ENCODE assay signal across 25 cellular contexts in the genomic region with DNA sequence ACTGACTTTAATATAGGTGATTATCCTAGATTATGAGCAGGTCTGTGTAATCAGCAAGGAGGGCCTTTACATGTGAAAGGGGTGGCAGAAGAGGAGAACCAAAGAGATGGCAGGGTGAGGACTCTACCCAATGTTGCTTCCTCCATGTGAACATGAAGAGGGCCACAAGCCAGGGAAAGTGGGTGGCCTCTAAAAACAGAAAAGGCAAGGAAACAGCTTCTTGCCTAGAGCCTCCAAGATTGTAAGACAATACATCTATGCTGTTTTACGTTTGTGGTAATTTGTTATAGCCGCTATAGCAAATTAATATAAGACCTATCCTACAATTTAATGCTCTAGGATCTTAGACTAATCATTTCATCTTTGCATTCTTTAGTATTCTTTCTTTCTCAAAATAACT.
"Had no signal": no experiment of that assay in that cellular context is flagged by ENCODE, and none has a peak within 500 bp of the region (broad histone marks: within the 10 kb centered on the region; RNA-seq: fewer than 3 reads in every experiment).

No MANE protein-coding gene starts in this region.

- H3K36me3 ChIP-seq: neutrophil had no signal

- H3K9me3 ChIP-seq: neutrophil, pancreas, sigmoid colon had no signal

- H3K27ac Mint-ChIP-seq: activated naive CD8-positive, alpha-beta T cell treated with anti-CD3 and anti-CD28 coated beads, Interleukin-2, amount 10 ng/mL, durations not matched to agents 7 days and 5 days; activated T-helper 2 cell treated with anti-CD3 and anti-CD28 coated beads, Interferon-gamma antibody, Interleukin-2, Interleukin-4, amounts not matched to agents 10 μg/mL and 5 μg/mL and 100 μg/mL, durations not matched to agents 14 hours and 24 hours and 36 hours; natural killer cell; stimulated activated memory B cell treated with anti-CD40 and anti-IgM and Interleukin-4, amounts not matched to agents 10 μg/mL and 1 μg/mL and 100 μg/mL, for 72 hours; T-helper 17 cell; type B pancreatic cell had no signal

- ATAC-seq: activated T-cell treated with anti-CD3 and anti-CD28 coated beads, Interleukin-2, amount 50 U/mL, for 4 hours; natural killer cell; pancreas; stimulated activated memory B cell treated with anti-CD40 and anti-IgM and Interleukin-4, amounts not matched to agents 10 μg/mL and 1 μg/mL and 100 μg/mL, for 72 hours; T-helper 17 cell had no signal

- DNase-seq: activated CD4-positive, alpha-beta T cell treated with anti-CD3 and anti-CD28 coated beads for 4 hours; activated CD4-positive, alpha-beta T cell treated with anti-CD3 and anti-CD28 coated beads, Interleukin-2, amount 50 U/mL, for 48 hours; activated CD4-positive, CD25-positive, alpha-beta regulatory T cell; activated CD8-positive, alpha-beta memory T cell treated with anti-CD3 and anti-CD28 coated beads, Interleukin-2, amount 50 U/mL, for 48 hours; activated naive CD4-positive, alpha-beta T cell; activated naive CD8-positive, alpha-beta T cell treated with anti-CD3 and anti-CD28 coated beads, Interleukin-2, amount 10 ng/mL, durations not matched to agents 7 days and 5 days; activated T-cell treated with anti-CD3 and anti-CD28 coated beads, Interleukin-2, amount 50 U/mL, for 4 hours; amniotic stem cell; cerebellar nuclear complex; kidney; midbrain; natural killer cell; pancreas; sigmoid colon; stimulated activated CD4-positive, alpha-beta T cell treated with anti-CD3 and anti-CD28 coated beads, Interleukin-15, amount 100 ng/mL, for 24 hours; SW 1271; T-helper 17 cell had no signal

- H3K27me3 ChIP-seq: neutrophil, pancreas, sigmoid colon had no signal

- H3K4me3 Mint-ChIP-seq: activated naive CD8-positive, alpha-beta T cell treated with anti-CD3 and anti-CD28 coated beads, Interleukin-2, amount 10 ng/mL, durations not matched to agents 7 days and 5 days; activated T-cell treated with anti-CD3 and anti-CD28 coated beads, Interleukin-2, amount 50 U/mL, for 4 hours; natural killer cell; stimulated activated memory B cell treated with anti-CD40 and anti-IgM and Interleukin-4, amounts not matched to agents 10 μg/mL and 1 μg/mL and 100 μg/mL, for 72 hours; T-helper 17 cell; type B pancreatic cell had no signal

- H3K9me3 Mint-ChIP-seq: activated naive CD8-positive, alpha-beta T cell treated with anti-CD3 and anti-CD28 coated beads, Interleukin-2, amount 10 ng/mL, durations not matched to agents 7 days and 5 days; activated T-helper 2 cell treated with anti-CD3 and anti-CD28 coated beads, Interferon-gamma antibody, Interleukin-2, Interleukin-4, amounts not matched to agents 10 μg/mL and 5 μg/mL and 100 μg/mL, durations not matched to agents 14 hours and 24 hours and 36 hours; natural killer cell; stimulated activated memory B cell treated with anti-CD40 and anti-IgM and Interleukin-4, amounts not matched to agents 10 μg/mL and 1 μg/mL and 100 μg/mL, for 72 hours had no signal

- H3K4me1 Mint-ChIP-seq: activated naive CD8-positive, alpha-beta T cell treated with anti-CD3 and anti-CD28 coated beads, Interleukin-2, amount 10 ng/mL, durations not matched to agents 7 days and 5 days; natural killer cell; stimulated activated memory B cell treated with anti-CD40 and anti-IgM and Interleukin-4, amounts not matched to agents 10 μg/mL and 1 μg/mL and 100 μg/mL, for 72 hours; T-helper 17 cell had no signal

- H3K27me3 Mint-ChIP-seq: stimulated activated memory B cell treated with anti-CD40 and anti-IgM and Interleukin-4, amounts not matched to agents 10 μg/mL and 1 μg/mL and 100 μg/mL, for 72 hours; type B pancreatic cell had no signal

- H3K27ac ChIP-seq: coronary artery, epithelial cell of prostate, neutrophil, pancreas, sigmoid colon had no signal

- H3K36me3 Mint-ChIP-seq: activated naive CD8-positive, alpha-beta T cell treated with anti-CD3 and anti-CD28 coated beads, Interleukin-2, amount 10 ng/mL, durations not matched to agents 7 days and 5 days; natural killer cell had no signal

- H3K4me3 ChIP-seq: coronary artery, lung, pancreas, sigmoid colon, smooth muscle cell had no signal
